ENCODE assay signal across 1 cellular context in the genomic region with DNA sequence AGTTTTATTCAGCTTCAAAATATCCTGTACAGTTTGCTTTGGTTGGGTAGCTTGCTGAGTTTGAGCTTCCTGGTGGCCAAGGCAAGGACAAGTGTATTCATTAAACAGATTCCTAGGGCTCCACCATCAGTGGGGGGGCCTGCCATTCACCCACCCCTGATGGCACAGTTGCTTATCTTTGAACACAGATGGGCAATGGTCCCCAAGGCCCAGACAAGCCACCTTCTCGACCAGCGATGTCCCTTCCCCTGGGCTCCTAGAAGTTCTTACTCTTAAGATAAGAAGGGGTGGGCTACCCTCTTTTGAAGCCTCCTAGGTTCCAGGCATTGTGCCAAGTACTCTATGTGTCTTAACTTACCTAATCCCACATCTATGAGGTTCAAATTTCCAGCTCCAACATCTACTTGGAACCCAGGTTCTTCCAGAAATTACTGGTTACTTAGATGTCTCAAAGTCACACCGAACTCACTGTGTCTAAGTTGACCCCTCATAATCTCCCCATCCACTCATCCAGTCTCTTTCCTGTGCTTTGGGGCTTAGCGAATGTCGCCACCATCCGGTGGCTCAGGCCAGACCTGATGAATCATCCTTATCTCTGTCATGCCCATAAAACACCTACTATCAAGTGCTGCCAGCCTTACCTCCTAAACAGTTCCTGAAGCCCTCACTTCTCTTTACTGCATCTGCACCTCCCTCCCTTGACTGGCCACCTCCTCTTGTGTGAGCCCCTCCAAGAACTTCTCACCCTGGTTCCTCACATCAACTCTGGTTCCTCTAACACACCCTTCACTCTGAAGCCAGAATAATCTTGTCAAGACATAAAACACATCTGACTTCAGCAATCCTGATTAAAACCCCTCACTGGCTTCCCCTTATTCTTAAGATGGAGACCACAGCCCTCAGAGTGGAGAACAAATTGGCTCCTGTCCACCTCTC.
TF ChIP-seq lines count a peak whose summit lies in the region.

No MANE protein-coding gene starts in this region.

TF ChIP-seq in K562, 482 proteins besides CTCF, POLR2A, EP300 and RAD21 (continued from another document and continues in another):
- TF ChIP-seq THRB (CRISPR knock-in tag; conservative IDR thresholded peaks at IDR 0.05), result peak; percentile 85; the same call in 1 of the 2 replicates
- peak in 1 of 2 experiments; percentile 91; a peak in 2 of 4 replicates for TF ChIP-seq RCOR1 (IDR thresholded peaks at IDR 0.05; ENCODE audit: borderline replicate concordance in 1 of 2, low read depth in 2 of 2, low read length in 2 of 2)
- 0 out of 2 replicates have a peak, but pooled peaks have one; percentile 59 for TF ChIP-seq ETV1 (tag; conservative IDR thresholded peaks at IDR 0.05; ENCODE audit: low read depth)
- TF ChIP-seq MTA1 (IDR thresholded peaks at IDR 0.05; ENCODE audit: borderline replicate concordance), result peak; percentile 52; the same call in 1 of the 2 replicates
- no peak for TF ChIP-seq ZNF274 (IDR thresholded peaks at IDR 0.05; ENCODE audit: borderline replicate concordance, low read depth, low read length)
- TF ChIP-seq, protein P1, sequence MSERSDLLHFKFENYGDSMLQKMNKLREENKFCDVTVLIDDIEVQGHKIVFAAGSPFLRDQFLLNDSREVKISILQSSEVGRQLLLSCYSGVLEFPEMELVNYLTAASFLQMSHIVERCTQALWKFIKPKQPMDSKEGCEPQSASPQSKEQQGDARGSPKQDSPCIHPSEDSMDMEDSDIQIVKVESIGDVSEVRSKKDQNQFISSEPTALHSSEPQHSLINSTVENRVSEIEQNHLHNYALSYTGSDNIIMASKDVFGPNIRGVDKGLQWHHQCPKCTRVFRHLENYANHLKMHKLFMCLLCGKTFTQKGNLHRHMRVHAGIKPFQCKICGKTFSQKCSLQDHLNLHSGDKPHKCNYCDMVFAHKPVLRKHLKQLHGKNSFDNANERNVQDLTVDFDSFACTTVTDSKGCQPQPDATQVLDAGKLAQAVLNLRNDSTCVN (CRISPR knock-in tag; IDR thresholded peaks at IDR 0.05), result peak; percentile 62; the same call in 1 of the 2 replicates
- peak; percentile 82 for TF ChIP-seq SMARCC2 (IDR thresholded peaks at IDR 0.05; ENCODE audit: low read depth)
- TF ChIP-seq NRF1 (conservative IDR thresholded peaks at IDR 0.05 in 1 of 2, IDR thresholded peaks at IDR 0.05 in 1 of 2), result no peak
- TF ChIP-seq, protein P2, sequence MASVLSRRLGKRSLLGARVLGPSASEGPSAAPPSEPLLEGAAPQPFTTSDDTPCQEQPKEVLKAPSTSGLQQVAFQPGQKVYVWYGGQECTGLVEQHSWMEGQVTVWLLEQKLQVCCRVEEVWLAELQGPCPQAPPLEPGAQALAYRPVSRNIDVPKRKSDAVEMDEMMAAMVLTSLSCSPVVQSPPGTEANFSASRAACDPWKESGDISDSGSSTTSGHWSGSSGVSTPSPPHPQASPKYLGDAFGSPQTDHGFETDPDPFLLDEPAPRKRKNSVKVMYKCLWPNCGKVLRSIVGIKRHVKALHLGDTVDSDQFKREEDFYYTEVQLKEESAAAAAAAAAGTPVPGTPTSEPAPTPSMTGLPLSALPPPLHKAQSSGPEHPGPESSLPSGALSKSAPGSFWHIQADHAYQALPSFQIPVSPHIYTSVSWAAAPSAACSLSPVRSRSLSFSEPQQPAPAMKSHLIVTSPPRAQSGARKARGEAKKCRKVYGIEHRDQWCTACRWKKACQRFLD (CRISPR knock-in tag; IDR thresholded peaks at IDR 0.05), result 0 out of 2 replicates have a peak, but pooled peaks have one; percentile 42
- TF ChIP-seq PRDM10 (IDR thresholded peaks at IDR 0.05; ENCODE audit: partially characterized antibody), result peak; percentile 76
- peak; percentile 68; the same call in 1 of the 2 replicates for TF ChIP-seq HEY1 (CRISPR knock-in tag; IDR thresholded peaks at IDR 0.05; ENCODE audit: borderline replicate concordance)
- TF ChIP-seq FOXA1 (IDR thresholded peaks at IDR 0.05; ENCODE audit: borderline replicate concordance), result no peak
- TF ChIP-seq ZNF133 (CRISPR knock-in tag; IDR thresholded peaks at IDR 0.05), result no peak
- TF ChIP-seq FOXP1 (CRISPR knock-in tag; IDR thresholded peaks at IDR 0.05), result peak; percentile 40; the same call in 1 of the 2 replicates
- 0 out of 2 replicates have a peak, but pooled peaks have one; percentile 18 for TF ChIP-seq ESRRA (IDR thresholded peaks at IDR 0.05; ENCODE audit: borderline replicate concordance, low read depth)
- TF ChIP-seq, protein P3, sequence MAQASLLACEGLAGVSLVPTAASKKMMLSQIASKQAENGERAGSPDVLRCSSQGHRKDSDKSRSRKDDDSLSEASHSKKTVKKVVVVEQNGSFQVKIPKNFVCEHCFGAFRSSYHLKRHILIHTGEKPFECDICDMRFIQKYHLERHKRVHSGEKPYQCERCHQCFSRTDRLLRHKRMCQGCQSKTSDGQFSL (CRISPR knock-in tag; IDR thresholded peaks at IDR 0.05), result no peak; the same call in 1 of the 2 replicates
- TF ChIP-seq, protein P3 (tag; IDR thresholded peaks at IDR 0.05), result no peak
- TF ChIP-seq ZNF511 (CRISPR knock-in tag; IDR thresholded peaks at IDR 0.05), result 0 out of 2 replicates have a peak, but pooled peaks have one; percentile 27
- TF ChIP-seq TRIM24 (IDR thresholded peaks at IDR 0.05), result peak; percentile 74 to 89
- TF ChIP-seq ELF4 (CRISPR knock-in tag; IDR thresholded peaks at IDR 0.05), result peak; percentile 51; the same call in 1 of the 2 replicates
- peak; percentile 50; the same call in 1 of the 2 replicates for TF ChIP-seq CC2D1A (IDR thresholded peaks at IDR 0.05)
- TF ChIP-seq ETV5 (CRISPR knock-in tag; IDR thresholded peaks at IDR 0.05; ENCODE audit: low read depth), result peak; percentile 87
- TF ChIP-seq SMARCE1 (IDR thresholded peaks at IDR 0.05), result peak; percentile 96
- TF ChIP-seq, protein P4, sequence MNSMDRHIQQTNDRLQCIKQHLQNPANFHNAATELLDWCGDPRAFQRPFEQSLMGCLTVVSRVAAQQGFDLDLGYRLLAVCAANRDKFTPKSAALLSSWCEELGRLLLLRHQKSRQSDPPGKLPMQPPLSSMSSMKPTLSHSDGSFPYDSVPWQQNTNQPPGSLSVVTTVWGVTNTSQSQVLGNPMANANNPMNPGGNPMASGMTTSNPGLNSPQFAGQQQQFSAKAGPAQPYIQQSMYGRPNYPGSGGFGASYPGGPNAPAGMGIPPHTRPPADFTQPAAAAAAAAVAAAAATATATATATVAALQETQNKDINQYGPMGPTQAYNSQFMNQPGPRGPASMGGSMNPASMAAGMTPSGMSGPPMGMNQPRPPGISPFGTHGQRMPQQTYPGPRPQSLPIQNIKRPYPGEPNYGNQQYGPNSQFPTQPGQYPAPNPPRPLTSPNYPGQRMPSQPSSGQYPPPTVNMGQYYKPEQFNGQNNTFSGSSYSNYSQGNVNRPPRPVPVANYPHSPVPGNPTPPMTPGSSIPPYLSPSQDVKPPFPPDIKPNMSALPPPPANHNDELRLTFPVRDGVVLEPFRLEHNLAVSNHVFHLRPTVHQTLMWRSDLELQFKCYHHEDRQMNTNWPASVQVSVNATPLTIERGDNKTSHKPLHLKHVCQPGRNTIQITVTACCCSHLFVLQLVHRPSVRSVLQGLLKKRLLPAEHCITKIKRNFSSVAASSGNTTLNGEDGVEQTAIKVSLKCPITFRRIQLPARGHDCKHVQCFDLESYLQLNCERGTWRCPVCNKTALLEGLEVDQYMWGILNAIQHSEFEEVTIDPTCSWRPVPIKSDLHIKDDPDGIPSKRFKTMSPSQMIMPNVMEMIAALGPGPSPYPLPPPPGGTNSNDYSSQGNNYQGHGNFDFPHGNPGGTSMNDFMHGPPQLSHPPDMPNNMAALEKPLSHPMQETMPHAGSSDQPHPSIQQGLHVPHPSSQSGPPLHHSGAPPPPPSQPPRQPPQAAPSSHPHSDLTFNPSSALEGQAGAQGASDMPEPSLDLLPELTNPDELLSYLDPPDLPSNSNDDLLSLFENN (IDR thresholded peaks at IDR 0.05; ENCODE audit: low read depth in 2 of 2, low read length in 2 of 2), result peak in 1 of 2 experiments; percentile 83; a peak in 2 of 4 replicates
- no peak for TF ChIP-seq ZNF780A (CRISPR knock-in tag; IDR thresholded peaks at IDR 0.05)
- TF ChIP-seq DPF2 (IDR thresholded peaks at IDR 0.05), result peak; percentile 98
- TF ChIP-seq BHLHE40 (IDR thresholded peaks at IDR 0.05; ENCODE audit: low read length), result peak; percentile 27; the same call in 1 of the 2 replicates
- no peak for TF ChIP-seq MBD1 (CRISPR knock-in tag; IDR thresholded peaks at IDR 0.05)
- no peak for TF ChIP-seq SP1 (CRISPR knock-in tag; IDR thresholded peaks at IDR 0.05)
- peak; percentile 85 for TF ChIP-seq NCOR1 (IDR thresholded peaks at IDR 0.05)
- TF ChIP-seq CTBP1 (IDR thresholded peaks at IDR 0.05; ENCODE audit: borderline replicate concordance), result peak; percentile 89
- no peak for TF ChIP-seq GTF2A2 (tag; IDR thresholded peaks at IDR 0.05)
- TF ChIP-seq TGIF2 (CRISPR knock-in tag; IDR thresholded peaks at IDR 0.05), result no peak
- TF ChIP-seq NCOA1 (IDR thresholded peaks at IDR 0.05; ENCODE audit: low read depth), result peak; percentile 64; the same call in 1 of the 2 replicates
- 0 out of 2 replicates have a peak, but pooled peaks have one; percentile 2 for TF ChIP-seq MAFF (IDR thresholded peaks at IDR 0.05; ENCODE audit: low read length)
- TF ChIP-seq ARID3A (IDR thresholded peaks at IDR 0.05; ENCODE audit: borderline replicate concordance, low read depth, low read length), result peak; percentile 87
